ENCODE assay signal across 1 cellular context in genomic region chr9:133028221-133028620, GRCh38.
TF ChIP-seq lines count a peak whose summit lies in the region.

No MANE protein-coding gene starts in this region.

TF ChIP-seq in HepG2, 621 proteins besides CTCF, POLR2A, EP300 and RAD21:
- TF ChIP-seq GPBP1L1 (CRISPR knock-in tag; IDR thresholded peaks at IDR 0.05) (no peak), IRX3 (CRISPR knock-in tag; IDR thresholded peaks at IDR 0.05; ENCODE audit: borderline replicate concordance, low read depth) (no peak), ZFAT (CRISPR knock-in tag; conservative IDR thresholded peaks at IDR 0.05) (no peak), ZNF777 (CRISPR knock-in tag; IDR thresholded peaks at IDR 0.05) (no peak), ZNF703 (CRISPR knock-in tag; IDR thresholded peaks at IDR 0.05; ENCODE audit: borderline replicate concordance) (no peak), ZMYM3 (CRISPR knock-in tag; IDR thresholded peaks at IDR 0.05) (no peak)
- TF ChIP-seq, protein P1, sequence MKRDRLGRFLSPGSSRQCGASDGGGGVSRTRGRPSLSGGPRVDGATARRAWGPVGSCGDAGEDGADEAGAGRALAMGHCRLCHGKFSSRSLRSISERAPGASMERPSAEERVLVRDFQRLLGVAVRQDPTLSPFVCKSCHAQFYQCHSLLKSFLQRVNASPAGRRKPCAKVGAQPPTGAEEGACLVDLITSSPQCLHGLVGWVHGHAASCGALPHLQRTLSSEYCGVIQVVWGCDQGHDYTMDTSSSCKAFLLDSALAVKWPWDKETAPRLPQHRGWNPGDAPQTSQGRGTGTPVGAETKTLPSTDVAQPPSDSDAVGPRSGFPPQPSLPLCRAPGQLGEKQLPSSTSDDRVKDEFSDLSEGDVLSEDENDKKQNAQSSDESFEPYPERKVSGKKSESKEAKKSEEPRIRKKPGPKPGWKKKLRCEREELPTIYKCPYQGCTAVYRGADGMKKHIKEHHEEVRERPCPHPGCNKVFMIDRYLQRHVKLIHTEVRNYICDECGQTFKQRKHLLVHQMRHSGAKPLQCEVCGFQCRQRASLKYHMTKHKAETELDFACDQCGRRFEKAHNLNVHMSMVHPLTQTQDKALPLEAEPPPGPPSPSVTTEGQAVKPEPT (CRISPR knock-in tag; IDR thresholded peaks at IDR 0.05; ENCODE audit: low read depth), result no peak
TF ChIP-seq in HepG2: peak in this region for 0.
